ENCODE assay signal across 1 cellular context in genomic region chr2:63827749-63828148, GRCh38.
TF ChIP-seq lines count a peak whose summit lies in the region.

No MANE protein-coding gene starts in this region.

TF ChIP-seq in HepG2, 621 proteins besides CTCF, POLR2A, EP300 and RAD21 (continued from another document and continues in another):
- TF ChIP-seq ZBTB2 (CRISPR knock-in tag; IDR thresholded peaks at IDR 0.05; ENCODE audit: low read depth), result no peak
- no peak for TF ChIP-seq RBFOX2 (IDR thresholded peaks at IDR 0.05; ENCODE audit: low read depth, low read length)
- TF ChIP-seq ZFP36L1 (CRISPR knock-in tag; IDR thresholded peaks at IDR 0.05), result no peak
- TF ChIP-seq NRL (CRISPR knock-in tag; IDR thresholded peaks at IDR 0.05; ENCODE audit: borderline replicate concordance), result no peak
- no peak for TF ChIP-seq REXO4 (CRISPR knock-in tag; IDR thresholded peaks at IDR 0.05; ENCODE audit: borderline replicate concordance)
- TF ChIP-seq MTA1 (CRISPR knock-in tag; IDR thresholded peaks at IDR 0.05; ENCODE audit: borderline replicate concordance), result no peak
- no peak for TF ChIP-seq NFAT5 (CRISPR knock-in tag; IDR thresholded peaks at IDR 0.05)
- TF ChIP-seq ZNF607 (CRISPR knock-in tag; IDR thresholded peaks at IDR 0.05; ENCODE audit: borderline replicate concordance), result no peak
- TF ChIP-seq ZNF318 (CRISPR knock-in tag; IDR thresholded peaks at IDR 0.05), result no peak
- TF ChIP-seq MTERF4 (CRISPR knock-in tag; IDR thresholded peaks at IDR 0.05), result no peak
- peak; percentile 68; the same call in 1 of the 2 replicates for TF ChIP-seq NCOR1 (IDR thresholded peaks at IDR 0.05; ENCODE audit: borderline replicate concordance, low read length)
- TF ChIP-seq ZNF766 (CRISPR knock-in tag; IDR thresholded peaks at IDR 0.05; ENCODE audit: borderline replicate concordance), result no peak
- 0 out of 2 replicates have a peak, but pooled peaks have one; percentile 38 for TF ChIP-seq RNF219 (CRISPR knock-in tag; IDR thresholded peaks at IDR 0.05)
- TF ChIP-seq ZNF674 (CRISPR knock-in tag; IDR thresholded peaks at IDR 0.05; ENCODE audit: low read depth), result no peak
- no peak for TF ChIP-seq RBM39 (IDR thresholded peaks at IDR 0.05; ENCODE audit: low read depth, low read length, poor library complexity, severe bottlenecking)
- TF ChIP-seq ZBTB39 (CRISPR knock-in tag; IDR thresholded peaks at IDR 0.05), result no peak
- TF ChIP-seq ZNF629 (CRISPR knock-in tag; conservative IDR thresholded peaks at IDR 0.05), result no peak
- no peak for TF ChIP-seq MLXIP (CRISPR knock-in tag; IDR thresholded peaks at IDR 0.05; ENCODE audit: borderline replicate concordance)
- TF ChIP-seq MXI1 (IDR thresholded peaks at IDR 0.05; ENCODE audit: borderline replicate concordance, low read depth, low read length), result no peak
- no peak for TF ChIP-seq DBP (CRISPR knock-in tag; IDR thresholded peaks at IDR 0.05; ENCODE audit: not compliant biosample characterization)
- TF ChIP-seq TSC22D2 (CRISPR knock-in tag; IDR thresholded peaks at IDR 0.05; ENCODE audit: borderline replicate concordance), result no peak
- peak; percentile 85 for TF ChIP-seq RARA (CRISPR knock-in tag; IDR thresholded peaks at IDR 0.05)
- TF ChIP-seq AGO2 (optimal IDR thresholded peaks at IDR 0.05; ENCODE audit: low read depth, low read length), result no peak
- TF ChIP-seq ZNF205 (CRISPR knock-in tag; IDR thresholded peaks at IDR 0.05), result peak; percentile 37; the same call in 1 of the 2 replicates
- TF ChIP-seq ZC3H4 (CRISPR knock-in tag; IDR thresholded peaks at IDR 0.05; ENCODE audit: borderline replicate concordance), result no peak
- TF ChIP-seq AGO1 (IDR thresholded peaks at IDR 0.05; ENCODE audit: low read depth, low read length, poor library complexity, severe bottlenecking), result no peak
- no peak for TF ChIP-seq KLF13 (CRISPR knock-in tag; IDR thresholded peaks at IDR 0.05)
